27 cellular contexts compared by ENCODE assay signal in the genomic region with DNA sequence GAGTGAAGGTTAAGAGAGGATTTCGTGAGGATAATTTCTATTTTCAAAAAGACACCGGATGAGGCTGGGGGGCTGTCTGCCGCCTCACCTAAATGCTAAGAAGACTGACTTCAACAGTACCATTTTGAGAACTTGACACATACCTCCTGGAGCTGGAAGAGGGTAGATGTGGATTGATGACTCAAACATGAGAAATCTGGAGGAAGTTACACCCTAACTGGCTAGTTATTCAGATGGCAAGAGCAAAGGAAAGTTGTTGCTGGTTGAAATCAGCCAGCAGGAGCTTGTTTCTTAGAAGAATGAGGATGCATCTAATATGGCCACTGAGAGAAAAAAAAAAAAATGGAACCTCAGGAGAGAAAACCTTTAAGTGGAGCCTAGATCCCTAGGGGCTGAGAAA.
DNase-seq lines count a peak whose midpoint lies in the region; ATAC-seq, FAIRE-seq and TF ChIP-seq lines count a peak whose summit lies in the region.
"Had no signal": no experiment of that assay in that cellular context is flagged by ENCODE, and none has a peak within 500 bp of the region (broad histone marks: within the 10 kb centered on the region; RNA-seq: fewer than 3 reads in every experiment).

No MANE protein-coding gene starts in this region.

- ATAC-seq in CD8-positive, alpha-beta T cell: no peak
- ATAC-seq: activated CD8-positive, alpha-beta memory T cell treated with anti-CD3 and anti-CD28 coated beads, Interleukin-2, amount 10 ng/mL, durations not matched to agents 7 days and 5 days; activated T-cell treated with anti-CD3 and anti-CD28 coated beads, Interleukin-2, amount 50 U/mL, for 72 hours had no signal

- H3K9me3 Mint-ChIP-seq in CD8-positive, alpha-beta T cell: no peaks in the 10 kb centered on the region
- H3K9me3 Mint-ChIP-seq: activated CD4-positive, alpha-beta T cell treated with anti-CD3 and anti-CD28 coated beads, Interleukin-2, amount 10 ng/mL, durations not matched to agents 24 days and 14 days; activated naive CD4-positive, alpha-beta T cell treated with anti-CD3 and anti-CD28 coated beads, Interleukin-2, amount 10 ng/mL, durations not matched to agents 7 days and 5 days had no signal

- no peak overlapping the region for H3K4me2 ChIP-seq in hepatocyte
- H3K4me2 ChIP-seq: neural progenitor cell had no signal

- H3K36me3 ChIP-seq in bronchial epithelial cell (ENCODE audit: control insufficient read depth, insufficient read depth, low read length) (no peaks in the 10 kb centered on the region), hepatocyte (replicated peaks; ENCODE audit: insufficient read depth, low read depth) (no peaks in the 10 kb centered on the region)
- no peaks in the 10 kb centered on the region for H3K36me3 ChIP-seq in CD8-positive, alpha-beta T cell (ENCODE audit: insufficient read depth, low read length)
- H3K36me3 ChIP-seq: neural progenitor cell, sigmoid colon, stomach, transverse colon had no signal

- intact Hi-C loops in CD8-positive, alpha-beta T cell (cut with DNase I, micrococcal nuclease): no loop called here

- no peaks in the 10 kb centered on the region for H3K79me2 ChIP-seq in hepatocyte

- H3K4me3 ChIP-seq in bronchial epithelial cell (ENCODE audit: low read depth, low read length): no peak overlapping the region
- H3K4me3 ChIP-seq in hepatocyte: no peak overlapping the region
- H3K4me3 ChIP-seq in CD8-positive, alpha-beta T cell (ENCODE audit: low read depth, low read length): no peak overlapping the region
- H3K4me3 ChIP-seq: neural progenitor cell, sigmoid colon, stomach, transverse colon had no signal

- H3K27ac Mint-ChIP-seq in CD8-positive, alpha-beta T cell: no peak overlapping the region
- H3K27ac Mint-ChIP-seq: activated CD4-positive, alpha-beta T cell treated with anti-CD3 and anti-CD28 coated beads, Interleukin-2, amount 10 ng/mL, durations not matched to agents 24 days and 14 days; activated CD8-positive, alpha-beta memory T cell treated with anti-CD3 and anti-CD28 coated beads, Interleukin-2, amount 10 ng/mL, durations not matched to agents 7 days and 5 days; activated naive CD4-positive, alpha-beta T cell treated with anti-CD3 and anti-CD28 coated beads, Interleukin-2, amount 10 ng/mL, durations not matched to agents 7 days and 5 days; activated T-cell treated with anti-CD3 and anti-CD28 coated beads, Interleukin-2, amount 50 U/mL, for 72 hours; neural progenitor cell had no signal

- no peak for FAIRE-seq in bronchial epithelial cell (lab: Jason Lieb, UNC)
- FAIRE-seq: A204.1 had no signal

- no peaks in the 10 kb centered on the region for H3K27me3 ChIP-seq in bronchial epithelial cell (ENCODE audit: control insufficient read depth, insufficient read depth, low read length)
- H3K27me3 ChIP-seq in hepatocyte: no peaks in the 10 kb centered on the region
- H3K27me3 ChIP-seq in CD8-positive, alpha-beta T cell (ENCODE audit: insufficient read depth, low read length): no peaks in the 10 kb centered on the region
- H3K27me3 ChIP-seq: neural progenitor cell, sigmoid colon, stomach, transverse colon had no signal

- CTCF ChIA-PET in CD8-positive, alpha-beta T cell (lab: Charles Lee): no interaction called here

- H3K4me1 ChIP-seq in hepatocyte (ENCODE audit: insufficient read depth): no peaks in the 10 kb centered on the region
- H3K4me1 ChIP-seq in CD8-positive, alpha-beta T cell (ENCODE audit: insufficient read depth, low read length): no peaks in the 10 kb centered on the region
- H3K4me1 ChIP-seq: sigmoid colon, stomach, transverse colon had no signal

- TF ChIP-seq CTCF in bronchial epithelial cell (IDR thresholded peaks at IDR 0.05; ENCODE audit: insufficient read depth, low read length, severe bottlenecking): no peak
- no peak for TF ChIP-seq CTCF in hepatocyte (IDR thresholded peaks at IDR 0.05; ENCODE audit: poor library complexity)
- no peak for TF ChIP-seq CTCF in CD8-positive, alpha-beta T cell (IDR thresholded peaks at IDR 0.05)

- no peak overlapping the region for H2AFZ ChIP-seq in hepatocyte
- H2AFZ ChIP-seq: neural progenitor cell had no signal

- POLR2A ChIA-PET in CD8-positive, alpha-beta T cell (lab: Charles Lee): no interaction called here

- no peaks in the 10 kb centered on the region for H3K36me3 Mint-ChIP-seq in CD8-positive, alpha-beta T cell
- H3K36me3 Mint-ChIP-seq: activated CD8-positive, alpha-beta memory T cell treated with anti-CD3 and anti-CD28 coated beads, Interleukin-2, amount 10 ng/mL, durations not matched to agents 7 days and 5 days; activated naive CD4-positive, alpha-beta T cell treated with anti-CD3 and anti-CD28 coated beads, Interleukin-2, amount 10 ng/mL, durations not matched to agents 7 days and 5 days had no signal

- no peaks in the 10 kb centered on the region for H3K9me2 ChIP-seq in hepatocyte (replicated peaks; ENCODE audit: insufficient read depth)

- H3K4me1 Mint-ChIP-seq in CD8-positive, alpha-beta T cell (ENCODE audit: low read depth): no peaks in the 10 kb centered on the region
- H3K4me1 Mint-ChIP-seq: activated CD4-positive, alpha-beta T cell treated with anti-CD3 and anti-CD28 coated beads, Interleukin-2, amount 10 ng/mL, durations not matched to agents 24 days and 14 days; activated CD8-positive, alpha-beta memory T cell treated with anti-CD3 and anti-CD28 coated beads, Interleukin-2, amount 10 ng/mL, durations not matched to agents 7 days and 5 days; activated naive CD4-positive, alpha-beta T cell treated with anti-CD3 and anti-CD28 coated beads, Interleukin-2, amount 10 ng/mL, durations not matched to agents 7 days and 5 days had no signal

- H3K27me3 Mint-ChIP-seq in CD8-positive, alpha-beta T cell (ENCODE audit: low read depth): no peaks in the 10 kb centered on the region
- H3K27me3 Mint-ChIP-seq: activated CD4-positive, alpha-beta T cell treated with anti-CD3 and anti-CD28 coated beads, Interleukin-2, amount 10 ng/mL, durations not matched to agents 24 days and 14 days; activated CD8-positive, alpha-beta memory T cell treated with anti-CD3 and anti-CD28 coated beads, Interleukin-2, amount 10 ng/mL, durations not matched to agents 7 days and 5 days; activated naive CD4-positive, alpha-beta T cell treated with anti-CD3 and anti-CD28 coated beads, Interleukin-2, amount 10 ng/mL, durations not matched to agents 7 days and 5 days had no signal

- H3K9me3 ChIP-seq in hepatocyte (ENCODE audit: low read depth): no peaks in the 10 kb centered on the region
- no peaks in the 10 kb centered on the region for H3K9me3 ChIP-seq in CD8-positive, alpha-beta T cell (ENCODE audit: low read length)
- H3K9me3 ChIP-seq: sigmoid colon, stomach, transverse colon had no signal

- WGBS in hepatocyte (ENCODE audit: low lambda C conversion rate, missing lambda C conversion rate): 94% methylated on average over 3 of the region's 3 CpGs

- H3K27ac ChIP-seq in hepatocyte: no peak overlapping the region
- H3K27ac ChIP-seq in CD8-positive, alpha-beta T cell (ENCODE audit: low read depth, low read length): no peak overlapping the region
- H3K27ac ChIP-seq: neural progenitor cell, sigmoid colon, stomach, transverse colon, VCaP had no signal

- DNase-seq in A172 (ENCODE audit: low spot score) (peak; percentile 48), HT1080 (ENCODE audit: low read depth) (peak; percentile 74), bronchial epithelial cell (ENCODE audit: low read depth) (peak; percentile 72), kidney glomerular epithelial cell (lab: John Stamatoyannopoulos, UW) (peak; percentile 45), NOMO-1 treated with dmso at 0.1 percent for 144 hours (lab: John Stamatoyannopoulos, UW; ENCODE audit: unreplicated experiment) (no peak), hepatocyte (ENCODE audit: low spot score) (no peak)
- no peak for DNase-seq in activated CD4-positive, alpha-beta T cell treated with anti-CD3 and anti-CD28 coated beads, Interleukin-2, amount 50 U/mL, for 1 hour
- no peak for DNase-seq in CD8-positive, alpha-beta T cell
- DNase-seq: activated CD4-positive, alpha-beta T cell treated with anti-CD3 and anti-CD28 coated beads, Interleukin-2, amount 10 ng/mL, durations not matched to agents 24 days and 14 days; activated CD8-positive, alpha-beta memory T cell treated with anti-CD3 and anti-CD28 coated beads, Interleukin-2, amount 10 ng/mL, durations not matched to agents 7 days and 5 days; activated naive CD4-positive, alpha-beta T cell treated with anti-CD3 and anti-CD28 coated beads, Interleukin-2, amount 10 ng/mL, durations not matched to agents 7 days and 5 days; activated T-cell treated with anti-CD3 and anti-CD28 coated beads, Interleukin-2, amount 50 U/mL, for 72 hours; amniotic stem cell; dermis blood vessel endothelial cell; hippocampal formation; islet precursor cell; Karpas-422; MV-4-11; NCI-H1694; NCI-H526 treated with DMSO at 0.1 percent for 48 hours; sigmoid colon; stimulated activated CD4-positive, alpha-beta T cell treated with anti-CD3 and anti-CD28 coated beads, Interleukin-15, amount 100 ng/mL, for 24 hours; stomach; transverse colon had no signal

- H4K20me1 ChIP-seq in hepatocyte (ENCODE audit: insufficient read depth, poor library complexity, severe bottlenecking): no peaks in the 10 kb centered on the region

- H3K4me3 Mint-ChIP-seq in CD8-positive, alpha-beta T cell: no peak overlapping the region
- H3K4me3 Mint-ChIP-seq: activated CD4-positive, alpha-beta T cell treated with anti-CD3 and anti-CD28 coated beads, Interleukin-2, amount 10 ng/mL, durations not matched to agents 24 days and 14 days; activated CD8-positive, alpha-beta memory T cell treated with anti-CD3 and anti-CD28 coated beads, Interleukin-2, amount 10 ng/mL, durations not matched to agents 7 days and 5 days; activated naive CD4-positive, alpha-beta T cell treated with anti-CD3 and anti-CD28 coated beads, Interleukin-2, amount 10 ng/mL, durations not matched to agents 7 days and 5 days; activated T-cell treated with anti-CD3 and anti-CD28 coated beads, Interleukin-2, amount 50 U/mL, for 72 hours; neural progenitor cell had no signal

Comparison
In these comparisons a context has a peak if more than half of its experiments do, and no peak if none do; other contexts are left out.
1. DNase-seq: peak in A172 (single experiment), HT1080 (single experiment), bronchial epithelial cell (single experiment) and kidney glomerular epithelial cell (single experiment); none in activated CD4-positive, alpha-beta T cell treated with anti-CD3 and anti-CD28 coated beads, Interleukin-2, amount 50 U/mL, for 1 hour (single experiment), NOMO-1 treated with dmso at 0.1 percent for 144 hours (single experiment), hepatocyte (single experiment) and CD8-positive, alpha-beta T cell (0 of 7).